17 cellular contexts compared by ENCODE assay signal in the genomic region with DNA sequence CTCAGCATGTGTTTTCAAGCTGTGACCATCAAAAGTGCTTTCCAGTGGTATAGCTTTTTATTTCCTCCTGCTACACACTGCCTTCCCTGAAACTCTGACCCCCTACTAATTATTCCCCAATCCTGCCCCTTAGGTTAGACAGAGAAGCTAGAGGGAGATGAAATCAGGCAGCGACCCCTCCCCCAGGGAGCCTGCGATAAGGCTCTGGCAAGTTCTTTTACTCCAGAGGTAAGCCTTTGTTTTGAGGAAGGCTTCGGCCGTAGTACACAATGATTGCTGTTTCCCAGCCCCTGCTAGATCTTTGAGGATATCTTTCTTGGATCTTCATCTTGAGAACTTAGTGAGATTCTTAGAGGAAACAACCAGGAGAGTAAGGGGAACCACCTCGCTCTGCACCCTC. TPM values are rescaled to one million over a fixed set of nuclear protein-coding genes. Genes with fewer than 3 reads are reported as not detected.
A peak's percentile ranks its signal among the peaks of the same experiment; 100 is the strongest.
DNase-seq lines count a peak whose midpoint lies in the region; FAIRE-seq and TF ChIP-seq lines count a peak whose summit lies in the region.
"Had no signal": no experiment of that assay in that cellular context is flagged by ENCODE, and none has a peak within 500 bp of the region (broad histone marks: within the 10 kb centered on the region; RNA-seq: fewer than 3 reads in every experiment).

No MANE protein-coding gene starts in this region.

- no peaks in the 10 kb centered on the region for H3K9me3 Mint-ChIP-seq in glutamatergic neuron (ENCODE audit: unreplicated experiment)

- H3K4me1 Mint-ChIP-seq in glutamatergic neuron (ENCODE audit: low read depth, unreplicated experiment), result no peaks in the 10 kb centered on the region
- H3K4me1 Mint-ChIP-seq: CD4-positive, CD25-positive, alpha-beta regulatory T cell; IgD-negative memory B cell had no signal

- no peaks in the 10 kb centered on the region for H3K79me1 ChIP-seq in neuronal stem cell (ENCODE audit: low read depth, low read length)

- no peak for TF ChIP-seq CTCF in glutamatergic neuron (IDR thresholded peaks at IDR 0.05; ENCODE audit: partially characterized antibody, unreplicated experiment)

- no peak overlapping the region for H2BK5ac ChIP-seq in neuronal stem cell (ENCODE audit: low read length)

- DNase-seq in ELF-1 (ENCODE audit: low read depth, low spot score) (peak; percentile 12), NCI-H69 (lab: John Stamatoyannopoulos, UW) (peak; percentile 46), iPS-NIHi11 (ENCODE audit: low spot score) (peak; percentile 35), neuronal stem cell (ENCODE audit: low spot score) (no peak), NCI-H1436 treated with DMSO at 0.1 percent for 48 hours (lab: John Stamatoyannopoulos, UW) (no peak), GM12892 (ENCODE audit: insufficient read length) (no peak), glutamatergic neuron (no peak)
- DNase-seq: 8988T; AML-193; CD4-positive, CD25-positive, alpha-beta regulatory T cell; DMS53; GM23248 had no signal

- H3K14ac ChIP-seq in neuronal stem cell (ENCODE audit: low read length), result no peak overlapping the region

- H4K8ac ChIP-seq in neuronal stem cell (ENCODE audit: low read depth, low read length), result no peak overlapping the region

- H3K4me1 ChIP-seq in neuronal stem cell (ENCODE audit: control insufficient read depth in 2 of 2, insufficient read depth in 1 of 2, low read depth in 1 of 2, low read length in 2 of 2), result peaks cover 0 to 4% of the 10 kb centered on the region in 2 donors
- H3K4me1 ChIP-seq: BLaER1 treated with 17β-estradiol and CSF1 and Interleukin-3, amounts not matched to agents 10 nM and 100 nM; HAP-1 had no signal

- H3K27me3 Mint-ChIP-seq in glutamatergic neuron (ENCODE audit: unreplicated experiment), result no peaks in the 10 kb centered on the region
- H3K27me3 Mint-ChIP-seq: CD4-positive, CD25-positive, alpha-beta regulatory T cell; IgD-negative memory B cell had no signal

- no peak overlapping the region for H3K4ac ChIP-seq in neuronal stem cell (ENCODE audit: low read length)

- no peaks in the 10 kb centered on the region for H3K36me3 Mint-ChIP-seq in glutamatergic neuron (ENCODE audit: unreplicated experiment)
- H3K36me3 Mint-ChIP-seq: CD4-positive, CD25-positive, alpha-beta regulatory T cell; IgD-negative memory B cell had no signal

- peak overlapping the region; percentile 29 for H2AFZ ChIP-seq in neuronal stem cell (ENCODE audit: low read length)
- H2AFZ ChIP-seq: GM23248 had no signal

- no peak overlapping the region for H3K4me3 ChIP-seq in neuronal stem cell (ENCODE audit: low read length in 2 of 2)
- H3K4me3 ChIP-seq: BLaER1 treated with 17β-estradiol and CSF1 and Interleukin-3, amounts not matched to agents 10 nM and 100 nM; GM23248; HAP-1 had no signal

- no peak overlapping the region for H2BK12ac ChIP-seq in neuronal stem cell (ENCODE audit: low read length)

- H2AK5ac ChIP-seq in neuronal stem cell (ENCODE audit: low read depth, low read length), result no peak overlapping the region

- no peak overlapping the region for H3K4me2 ChIP-seq in neuronal stem cell (ENCODE audit: insufficient read depth, low read length, poor library complexity, severe bottlenecking)
- H3K4me2 ChIP-seq: BLaER1 treated with 17β-estradiol and CSF1 and Interleukin-3, amounts not matched to agents 10 nM and 100 nM had no signal

- no peaks in the 10 kb centered on the region for H3K36me3 ChIP-seq in neuronal stem cell (replicated peaks in 1 of 2; ENCODE audit: control insufficient read depth in 2 of 2, insufficient read depth in 2 of 2, low read length in 2 of 2)
- H3K36me3 ChIP-seq: BLaER1 treated with 17β-estradiol and CSF1 and Interleukin-3, amounts not matched to agents 10 nM and 100 nM; HAP-1 had no signal

- no peak overlapping the region for H2BK120ac ChIP-seq in neuronal stem cell (ENCODE audit: low read depth, low read length)

- no peak overlapping the region for H3K18ac ChIP-seq in neuronal stem cell (ENCODE audit: low read length)

- WGBS in neuronal stem cell (ENCODE audit: extremely low coverage in 2 of 2, insufficient read length in 2 of 2, insufficient replicate concordance in 1 of 2), 2 donors, result no CpG with 5 or more reads among the region's 5 CpGs

- H4K91ac ChIP-seq in neuronal stem cell (ENCODE audit: low read depth, low read length, poor library complexity), result no peak overlapping the region

- TF ChIP-seq POLR2A in GM12892 (IDR thresholded peaks at IDR 0.05; ENCODE audit: low read depth, low read length), result no peak

- no peak overlapping the region for H3K9ac ChIP-seq in neuronal stem cell (ENCODE audit: low read depth, low read length, poor library complexity)
- H3K9ac ChIP-seq: BLaER1 treated with 17β-estradiol and CSF1 and Interleukin-3, amounts not matched to agents 10 nM and 100 nM; GM23248 had no signal

- no peak overlapping the region for H3K27ac Mint-ChIP-seq in glutamatergic neuron (ENCODE audit: unreplicated experiment)
- H3K27ac Mint-ChIP-seq: CD4-positive, CD25-positive, alpha-beta regulatory T cell; IgD-negative memory B cell had no signal

- H3K23ac ChIP-seq in neuronal stem cell (ENCODE audit: low read depth, low read length, poor library complexity), result no peak overlapping the region

- H3K9me3 ChIP-seq in neuronal stem cell (replicated peaks in 1 of 2; ENCODE audit: control insufficient read depth in 2 of 2, insufficient read depth in 1 of 2, low read depth in 1 of 2, low read length in 2 of 2), result no peaks in the 10 kb centered on the region
- H3K9me3 ChIP-seq: BLaER1 treated with 17β-estradiol and CSF1 and Interleukin-3, amounts not matched to agents 10 nM and 100 nM; HAP-1 had no signal

- no peak overlapping the region for H3K27ac ChIP-seq in neuronal stem cell (replicated peaks; ENCODE audit: low read length)
- H3K27ac ChIP-seq: BLaER1 treated with 17β-estradiol and CSF1 and Interleukin-3, amounts not matched to agents 10 nM and 100 nM; GM23248 had no signal

- no peak overlapping the region for H2BK15ac ChIP-seq in neuronal stem cell (ENCODE audit: low read length)

- H3K27me3 ChIP-seq in neuronal stem cell (ENCODE audit: control insufficient read depth in 3 of 3, insufficient read depth in 3 of 3, low read depth in 1 of 3, low read length in 3 of 3), result no peaks in the 10 kb centered on the region
- H3K27me3 ChIP-seq: BLaER1 treated with 17β-estradiol and CSF1 and Interleukin-3, amounts not matched to agents 10 nM and 100 nM had no signal

- FAIRE-seq in GM12892 (lab: Jason Lieb, UNC), result no peak
- FAIRE-seq: GM18507 had no signal

- H3K4me3 Mint-ChIP-seq in glutamatergic neuron (ENCODE audit: unreplicated experiment), result no peak overlapping the region
- H3K4me3 Mint-ChIP-seq: CD4-positive, CD25-positive, alpha-beta regulatory T cell; IgD-negative memory B cell had no signal

RNA-seq across cellular contexts. Expression of a gene that starts 33.5 kb away (rescaled TPM):
- polyA plus RNA-seq in neuronal stem cell (2013, experiment 1 of 2), result 2.3 TPM
- 2.8 TPM for polyA plus RNA-seq in neuronal stem cell (2013, experiment 2 of 2)
- polyA plus RNA-seq in GM12892 (2012; ENCODE audit: missing spikeins), result 3.0 TPM
- 8.6 TPM for total RNA-seq in glutamatergic neuron (ENCODE audit: unreplicated experiment)
- total RNA-seq: CD4-positive, CD25-positive, alpha-beta regulatory T cell; GM23248; HT1080 had no signal
- polyA plus RNA-seq: CD4-positive, CD25-positive, alpha-beta regulatory T cell; GM23248; IgD-negative memory B cell had no signal

Comparison
In these comparisons a context has a peak if more than half of its experiments do, and no peak if none do; other contexts are left out.
1. DNase-seq: peak in ELF-1 (single experiment), NCI-H69 (single experiment) and iPS-NIHi11 (single experiment); none in neuronal stem cell (single experiment), NCI-H1436 treated with DMSO at 0.1 percent for 48 hours (single experiment), GM12892 (single experiment) and glutamatergic neuron (single experiment).